Comparison of ENCODE assay signal across 8 cellular contexts in genomic region chr10:28302012-28302667, GRCh38. TPM values are rescaled to one million over a fixed set of nuclear protein-coding genes. Genes with fewer than 3 reads are reported as not detected.
DNase-seq lines count a peak whose midpoint lies in the region; ATAC-seq lines count a peak whose summit lies in the region.

No MANE protein-coding gene starts in this region.

- DNase-seq in activated CD8-positive, alpha-beta memory T cell treated with anti-CD3 and anti-CD28 coated beads, Interleukin-2, amount 10 ng/mL, durations not matched to agents 7 days and 5 days, result no peak
- DNase-seq in activated CD8-positive, alpha-beta memory T cell treated with anti-CD3 and anti-CD28 coated beads, Interleukin-2, amount 50 U/mL, for 4 hours, result no peak
- DNase-seq in NCI-H2171 (lab: John Stamatoyannopoulos, UW), result peak; percentile 12
- DNase-seq in HCEC 1CT, result no peak
- no peak for DNase-seq in GM19238 (ENCODE audit: insufficient read length, low spot score)
- no peak for DNase-seq in activated gamma-delta T cell (lab: John Stamatoyannopoulos, UW)

- H3K9me3 Mint-ChIP-seq in activated CD8-positive, alpha-beta memory T cell treated with anti-CD3 and anti-CD28 coated beads, Interleukin-2, amount 10 ng/mL, durations not matched to agents 7 days and 5 days (ENCODE audit: low read depth), result no peaks in the 10 kb centered on the region
- H3K9me3 Mint-ChIP-seq in dendritic cell treated with granulocyte-macrophage colony-stimulating factor and Interleukin-4, amounts not matched to agents 40 ng/mL and 50 ng/mL, for 4 days, result no peaks in the 10 kb centered on the region

- H3K4me1 Mint-ChIP-seq in activated CD8-positive, alpha-beta memory T cell treated with anti-CD3 and anti-CD28 coated beads, Interleukin-2, amount 10 ng/mL, durations not matched to agents 7 days and 5 days, result peaks cover 30% of the 10 kb centered on the region
- H3K4me1 Mint-ChIP-seq in dendritic cell treated with granulocyte-macrophage colony-stimulating factor and Interleukin-4, amounts not matched to agents 40 ng/mL and 50 ng/mL, for 4 days (ENCODE audit: low read depth), result peaks cover 38% of the 10 kb centered on the region

- H3K4me1 ChIP-seq in mucosa of rectum (ENCODE audit: control insufficient read depth in 2 of 2, insufficient read depth in 2 of 2, low read length in 2 of 2), result peaks cover 5 to 16% of the 10 kb centered on the region in 2 donors

- H3K27me3 ChIP-seq in mucosa of rectum (ENCODE audit: control insufficient read depth in 2 of 2, insufficient read depth in 2 of 2, low read length in 2 of 2), result peaks cover 0 to 2% of the 10 kb centered on the region in 2 donors

- CTCF ChIA-PET in activated CD8-positive, alpha-beta memory T cell treated with anti-CD3 and anti-CD28 coated beads, Interleukin-2, amount 10 ng/mL, durations not matched to agents 7 days and 5 days (lab: Charles Lee), result interaction anchor here (0.8 to 10.0 kb wide), 14 partner anchors 16 to 764 kb away, joined by 3 to 111 read pairs (median 10); no protein-coding TSS in a partner anchor

- peak overlapping the region; percentile 81 to 85 for H3K4me3 ChIP-seq in mucosa of rectum (ENCODE audit: low read length in 2 of 2)

- intact Hi-C loops in dendritic cell treated with granulocyte-macrophage colony-stimulating factor and Interleukin-4, amounts not matched to agents 40 ng/mL and 50 ng/mL, for 4 days (cut with micrococcal nuclease), result loop anchor here (2.0 kb wide), 1 partner anchor 79 kb away; no protein-coding TSS in a partner anchor

- H3K27me3 Mint-ChIP-seq in activated CD8-positive, alpha-beta memory T cell treated with anti-CD3 and anti-CD28 coated beads, Interleukin-2, amount 10 ng/mL, durations not matched to agents 7 days and 5 days, result peaks cover 28% of the 10 kb centered on the region
- no peaks in the 10 kb centered on the region for H3K27me3 Mint-ChIP-seq in dendritic cell treated with granulocyte-macrophage colony-stimulating factor and Interleukin-4, amounts not matched to agents 40 ng/mL and 50 ng/mL, for 4 days

- H3K9ac ChIP-seq in mucosa of rectum (ENCODE audit: low read depth in 1 of 2, low read length in 2 of 2), result peak overlapping the region; percentile 50 to 81

- no peak overlapping the region for H3K27ac Mint-ChIP-seq in activated CD8-positive, alpha-beta memory T cell treated with anti-CD3 and anti-CD28 coated beads, Interleukin-2, amount 10 ng/mL, durations not matched to agents 7 days and 5 days
- H3K27ac Mint-ChIP-seq in dendritic cell treated with granulocyte-macrophage colony-stimulating factor and Interleukin-4, amounts not matched to agents 40 ng/mL and 50 ng/mL, for 4 days, result peak overlapping the region; percentile 77

- H3K36me3 Mint-ChIP-seq in activated CD8-positive, alpha-beta memory T cell treated with anti-CD3 and anti-CD28 coated beads, Interleukin-2, amount 10 ng/mL, durations not matched to agents 7 days and 5 days, result no peaks in the 10 kb centered on the region
- H3K36me3 Mint-ChIP-seq in dendritic cell treated with granulocyte-macrophage colony-stimulating factor and Interleukin-4, amounts not matched to agents 40 ng/mL and 50 ng/mL, for 4 days (ENCODE audit: low read depth), result no peaks in the 10 kb centered on the region

- ATAC-seq in activated CD8-positive, alpha-beta memory T cell treated with anti-CD3 and anti-CD28 coated beads, Interleukin-2, amount 10 ng/mL, durations not matched to agents 7 days and 5 days, result no peak

- H3K9me3 ChIP-seq in mucosa of rectum (ENCODE audit: control insufficient read depth in 2 of 2, low read length in 2 of 2), result no peaks in the 10 kb centered on the region

- peak overlapping the region; percentile 87 to 91 for H3K27ac ChIP-seq in mucosa of rectum (ENCODE audit: low read depth in 2 of 2, low read length in 2 of 2)

- no peaks in the 10 kb centered on the region for H3K36me3 ChIP-seq in mucosa of rectum (ENCODE audit: control insufficient read depth in 2 of 2, insufficient read depth in 2 of 2, low read length in 2 of 2)

- peak overlapping the region; percentile 34 for H3K4me3 Mint-ChIP-seq in activated CD8-positive, alpha-beta memory T cell treated with anti-CD3 and anti-CD28 coated beads, Interleukin-2, amount 10 ng/mL, durations not matched to agents 7 days and 5 days
- peak overlapping the region; percentile 70 for H3K4me3 Mint-ChIP-seq in dendritic cell treated with granulocyte-macrophage colony-stimulating factor and Interleukin-4, amounts not matched to agents 40 ng/mL and 50 ng/mL, for 4 days

RNA-seq across cellular contexts. Expression of gene MPP7, which starts 0.7 kb away (rescaled TPM):
- total RNA-seq in activated CD8-positive, alpha-beta memory T cell treated with anti-CD3 and anti-CD28 coated beads, Interleukin-2, amount 10 ng/mL, durations not matched to agents 7 days and 5 days, result 1 to 10 TPM; 1.4 to 3.7 TPM
